In genomic region chr17:19743101-19744100, GRCh38 we compare ENCODE assay signal across 26 cellular contexts. TPM values are rescaled to one million over a fixed set of nuclear protein-coding genes. Genes with fewer than 3 reads are reported as not detected.
DNase-seq lines count a peak whose midpoint lies in the region; ATAC-seq and TF ChIP-seq lines count a peak whose summit lies in the region.
"Had no signal": no experiment of that assay in that cellular context is flagged by ENCODE, and none has a peak within 500 bp of the region (broad histone marks: within the 10 kb centered on the region; RNA-seq: fewer than 3 reads in every experiment).

No MANE protein-coding gene starts in this region.

- no peaks in the 10 kb centered on the region for H3K27me3 Mint-ChIP-seq in activated T-cell treated with anti-CD3 and anti-CD28 coated beads, Interleukin-2, amount 50 U/mL, for 72 hours (ENCODE audit: low read depth)
- H3K27me3 Mint-ChIP-seq in activated T-helper 1 cell treated with anti-CD3 and anti-CD28 coated beads, Interleukin-12 subunit alpha, Interleukin-12 subunit beta, Interleukin-2, Interleukin-4 antibody, amounts not matched to agents 30 ng/mL and 10 ng/mL and 1 ng/mL, durations not matched to agents 14 hours and 24 hours and 36 hours (ENCODE audit: insufficient read depth) = peaks cover 11% of the 10 kb centered on the region
- peaks cover 0 to 3% (median 0%) of the 10 kb centered on the region in 5 donors for H3K27me3 Mint-ChIP-seq in naive thymus-derived CD4-positive, alpha-beta T cell
- no peaks in the 10 kb centered on the region for H3K27me3 Mint-ChIP-seq in stimulated activated naive CD8-positive, alpha-beta T cell treated with anti-CD3 and anti-CD28 coated beads, Interleukin-15, amount 100 ng/mL, for 72 hours

- H3K9me3 Mint-ChIP-seq in activated T-cell treated with anti-CD3 and anti-CD28 coated beads, Interleukin-2, amount 50 U/mL, for 72 hours = no peaks in the 10 kb centered on the region
- no peaks in the 10 kb centered on the region for H3K9me3 Mint-ChIP-seq in activated T-helper 1 cell treated with anti-CD3 and anti-CD28 coated beads, Interleukin-12 subunit alpha, Interleukin-12 subunit beta, Interleukin-2, Interleukin-4 antibody, amounts not matched to agents 30 ng/mL and 10 ng/mL and 1 ng/mL, durations not matched to agents 14 hours and 24 hours and 36 hours
- H3K9me3 Mint-ChIP-seq in naive thymus-derived CD4-positive, alpha-beta T cell = no peaks in the 10 kb centered on the region
- H3K9me3 Mint-ChIP-seq in stimulated activated naive CD8-positive, alpha-beta T cell treated with anti-CD3 and anti-CD28 coated beads, Interleukin-15, amount 100 ng/mL, for 72 hours = no peaks in the 10 kb centered on the region

- CTCF ChIA-PET in naive thymus-derived CD4-positive, alpha-beta T cell (lab: Charles Lee) = interaction anchor here (0.7 to 2.1 kb wide), 6 partner anchors 10 to 231 kb away, joined by 3 to 6 read pairs (median 4); no protein-coding TSS in a partner anchor

- no peaks in the 10 kb centered on the region for H3K27me3 ChIP-seq in naive thymus-derived CD4-positive, alpha-beta T cell (ENCODE audit: control insufficient read depth in 2 of 2, insufficient read depth in 2 of 2, low read length in 2 of 2)
- H3K27me3 ChIP-seq in uterus = no peaks in the 10 kb centered on the region
- H3K27me3 ChIP-seq: BLaER1 treated with 17β-estradiol and CSF1 and Interleukin-3, amounts not matched to agents 10 nM and 100 nM; esophagus squamous epithelium; gastroesophageal sphincter; MG63 had no signal

- peaks cover 0 to 5% of the 10 kb centered on the region in 2 donors for H3K4me1 ChIP-seq in naive thymus-derived CD4-positive, alpha-beta T cell (ENCODE audit: control insufficient read depth in 2 of 2, insufficient read depth in 2 of 2, low read length in 2 of 2)
- peaks cover 0 to 7% of the 10 kb centered on the region in 2 donors for H3K4me1 ChIP-seq in uterus

- H3K36me3 ChIP-seq in naive thymus-derived CD4-positive, alpha-beta T cell (ENCODE audit: control insufficient read depth in 2 of 3, insufficient read depth in 3 of 3, low read length in 3 of 3) = no peaks in the 10 kb centered on the region
- H3K36me3 ChIP-seq in uterus = no peaks in the 10 kb centered on the region
- H3K36me3 ChIP-seq: BLaER1 treated with 17β-estradiol and CSF1 and Interleukin-3, amounts not matched to agents 10 nM and 100 nM; gastroesophageal sphincter; MG63; spleen had no signal

- POLR2A ChIA-PET in naive thymus-derived CD4-positive, alpha-beta T cell (lab: Charles Lee) = interaction anchor here (0.6 kb wide), 1 partner anchor 376 kb away, joined by 4 read pairs; no protein-coding TSS in a partner anchor

- H3K9me3 ChIP-seq in naive thymus-derived CD4-positive, alpha-beta T cell (ENCODE audit: control insufficient read depth in 2 of 3, low read length in 3 of 3) = no peaks in the 10 kb centered on the region
- H3K9me3 ChIP-seq in uterus = no peaks in the 10 kb centered on the region
- H3K9me3 ChIP-seq: BLaER1 treated with 17β-estradiol and CSF1 and Interleukin-3, amounts not matched to agents 10 nM and 100 nM; esophagus squamous epithelium; gastroesophageal sphincter; MG63; spleen had no signal

- no peak for ATAC-seq in activated T-cell treated with anti-CD3 and anti-CD28 coated beads, Interleukin-2, amount 50 U/mL, for 72 hours (replicated peaks in 1 of 2)
- no peak for ATAC-seq in naive thymus-derived CD4-positive, alpha-beta T cell
- no peak for ATAC-seq in stimulated activated naive CD8-positive, alpha-beta T cell treated with anti-CD3 and anti-CD28 coated beads, Interleukin-15, amount 100 ng/mL, for 72 hours
- ATAC-seq in GM19463 (IDR thresholded peaks at IDR 0.05; ENCODE audit: unreplicated experiment) (no peak), HG02678 (IDR thresholded peaks at IDR 0.05; ENCODE audit: unreplicated experiment) (no peak)

- H3K27ac Mint-ChIP-seq in activated T-cell treated with anti-CD3 and anti-CD28 coated beads, Interleukin-2, amount 50 U/mL, for 72 hours = no peak overlapping the region
- H3K27ac Mint-ChIP-seq in activated T-helper 1 cell treated with anti-CD3 and anti-CD28 coated beads, Interleukin-12 subunit alpha, Interleukin-12 subunit beta, Interleukin-2, Interleukin-4 antibody, amounts not matched to agents 30 ng/mL and 10 ng/mL and 1 ng/mL, durations not matched to agents 14 hours and 24 hours and 36 hours = no peak overlapping the region
- no peak overlapping the region for H3K27ac Mint-ChIP-seq in naive thymus-derived CD4-positive, alpha-beta T cell
- no peak overlapping the region for H3K27ac Mint-ChIP-seq in stimulated activated naive CD8-positive, alpha-beta T cell treated with anti-CD3 and anti-CD28 coated beads, Interleukin-15, amount 100 ng/mL, for 72 hours

- no peak for DNase-seq in activated T-cell treated with anti-CD3 and anti-CD28 coated beads, Interleukin-2, amount 50 U/mL, for 72 hours
- no peak for DNase-seq in activated T-cell treated with anti-CD3 and anti-CD28 coated beads for 4 hours
- DNase-seq in activated T-helper 1 cell treated with anti-CD3 and anti-CD28 coated beads, Interleukin-12 subunit alpha, Interleukin-12 subunit beta, Interleukin-2, Interleukin-4 antibody, amounts not matched to agents 30 ng/mL and 10 ng/mL and 1 ng/mL, durations not matched to agents 14 hours and 24 hours and 36 hours (ENCODE audit: low spot score) = no peak
- DNase-seq in naive thymus-derived CD4-positive, alpha-beta T cell = no peak
- no peak for DNase-seq in stimulated activated naive CD8-positive, alpha-beta T cell treated with anti-CD3 and anti-CD28 coated beads, Interleukin-15, amount 100 ng/mL, for 72 hours
- DNase-seq in uterus = no peak
- DNase-seq: activated CD4-positive, alpha-beta T cell treated with anti-CD3 and anti-CD28 coated beads, Interleukin-2, amount 50 U/mL, for 1 hour; activated CD8-positive, alpha-beta memory T cell treated with anti-CD3 and anti-CD28 coated beads, Interleukin-2, amount 50 U/mL, for 4 hours; effector memory CD4-positive, alpha-beta T cell; esophagus squamous epithelium; kidney; mammary epithelial cell; MG63; NCI-H1436; NCI-H2171 treated with DMSO at 0.1 percent for 48 hours; NCI-H69; Right ventricle myocardium superior; spleen; stimulated activated CD4-positive, alpha-beta T cell treated with anti-CD3 and anti-CD28 coated beads, Interleukin-4, amount 100 ng/mL, for 24 hours had no signal

- no peak overlapping the region for H3K27ac ChIP-seq in naive thymus-derived CD4-positive, alpha-beta T cell (ENCODE audit: low read depth, low read length)
- H3K27ac ChIP-seq in uterus = no peak overlapping the region

- intact Hi-C loops in activated T-helper 1 cell treated with anti-CD3 and anti-CD28 coated beads, Interleukin-12 subunit alpha, Interleukin-12 subunit beta, Interleukin-2, Interleukin-4 antibody, amounts not matched to agents 30 ng/mL and 10 ng/mL and 1 ng/mL, durations not matched to agents 14 hours and 24 hours and 36 hours (cut with micrococcal nuclease) = no loop called here
- intact Hi-C loops in naive thymus-derived CD4-positive, alpha-beta T cell (cut with micrococcal nuclease) = loop anchor here in 1 of 2 donors (2.0 kb wide), 1 partner anchor 23 kb away; no protein-coding TSS in a partner anchor
- intact Hi-C loops in uterus (cut with DNase I; ENCODE audit: low total_unique reads) = no loop called here

- H3K4me3 Mint-ChIP-seq in activated T-cell treated with anti-CD3 and anti-CD28 coated beads, Interleukin-2, amount 50 U/mL, for 72 hours = peak overlapping the region; percentile 17 to 87
- peak overlapping the region; percentile 39 for H3K4me3 Mint-ChIP-seq in activated T-helper 1 cell treated with anti-CD3 and anti-CD28 coated beads, Interleukin-12 subunit alpha, Interleukin-12 subunit beta, Interleukin-2, Interleukin-4 antibody, amounts not matched to agents 30 ng/mL and 10 ng/mL and 1 ng/mL, durations not matched to agents 14 hours and 24 hours and 36 hours
- H3K4me3 Mint-ChIP-seq in naive thymus-derived CD4-positive, alpha-beta T cell = peak overlapping the region in 8 of 10 donors; percentile 32 to 82 (median 58)
- H3K4me3 Mint-ChIP-seq in stimulated activated naive CD8-positive, alpha-beta T cell treated with anti-CD3 and anti-CD28 coated beads, Interleukin-15, amount 100 ng/mL, for 72 hours = peak overlapping the region; percentile 12 to 98

- TF ChIP-seq POLR2A in uterus (IDR thresholded peaks at IDR 0.05) = no peak

- H3K4me1 Mint-ChIP-seq in activated T-cell treated with anti-CD3 and anti-CD28 coated beads, Interleukin-2, amount 50 U/mL, for 72 hours (ENCODE audit: low read depth) = no peaks in the 10 kb centered on the region
- H3K4me1 Mint-ChIP-seq in activated T-helper 1 cell treated with anti-CD3 and anti-CD28 coated beads, Interleukin-12 subunit alpha, Interleukin-12 subunit beta, Interleukin-2, Interleukin-4 antibody, amounts not matched to agents 30 ng/mL and 10 ng/mL and 1 ng/mL, durations not matched to agents 14 hours and 24 hours and 36 hours (ENCODE audit: low read depth) = no peaks in the 10 kb centered on the region
- peaks cover 0 to 10% (median 0%) of the 10 kb centered on the region in 7 donors for H3K4me1 Mint-ChIP-seq in naive thymus-derived CD4-positive, alpha-beta T cell
- peaks cover 13% of the 10 kb centered on the region for H3K4me1 Mint-ChIP-seq in stimulated activated naive CD8-positive, alpha-beta T cell treated with anti-CD3 and anti-CD28 coated beads, Interleukin-15, amount 100 ng/mL, for 72 hours

- no peak for TF ChIP-seq CTCF in uterus (IDR thresholded peaks at IDR 0.05)

- no peaks in the 10 kb centered on the region for H3K36me3 Mint-ChIP-seq in activated T-cell treated with anti-CD3 and anti-CD28 coated beads, Interleukin-2, amount 50 U/mL, for 72 hours (ENCODE audit: insufficient read depth in 2 of 2)
- H3K36me3 Mint-ChIP-seq in activated T-helper 1 cell treated with anti-CD3 and anti-CD28 coated beads, Interleukin-12 subunit alpha, Interleukin-12 subunit beta, Interleukin-2, Interleukin-4 antibody, amounts not matched to agents 30 ng/mL and 10 ng/mL and 1 ng/mL, durations not matched to agents 14 hours and 24 hours and 36 hours (ENCODE audit: low read depth) = no peaks in the 10 kb centered on the region
- H3K36me3 Mint-ChIP-seq in naive thymus-derived CD4-positive, alpha-beta T cell = no peaks in the 10 kb centered on the region

- H3K4me3 ChIP-seq in naive thymus-derived CD4-positive, alpha-beta T cell (ENCODE audit: low read length) = no peak overlapping the region
- H3K4me3 ChIP-seq in uterus = no peak overlapping the region
- H3K4me3 ChIP-seq: MG63 had no signal

RNA-seq across cellular contexts. Expression of gene ALDH3A1, which starts 4.7 kb away (rescaled TPM):
- under 1 TPM in 1 of 2 donors, not detected in 1; 0.34 TPM for total RNA-seq in activated T-cell treated with anti-CD3 and anti-CD28 coated beads, Interleukin-2, amount 50 U/mL, for 72 hours
- not detected in 2 replicates for total RNA-seq in activated T-helper 1 cell treated with anti-CD3 and anti-CD28 coated beads, Interleukin-12 subunit alpha, Interleukin-12 subunit beta, Interleukin-2, Interleukin-4 antibody, amounts not matched to agents 30 ng/mL and 10 ng/mL and 1 ng/mL, durations not matched to agents 14 hours and 24 hours and 36 hours
- total RNA-seq in naive thymus-derived CD4-positive, alpha-beta T cell = under 1 TPM in 1 of 5 experiments, not detected in 4; 0.61 TPM
- not detected for polyA plus RNA-seq in naive thymus-derived CD4-positive, alpha-beta T cell
- total RNA-seq in uterus = 1 to 10 TPM in 2 of 4 donors, under 1 TPM in 1, not detected in 1; 0.51 to 7.1 (median 1.7) TPM
- total RNA-seq: A673 had no signal

RNA-seq across cellular contexts. Expression of gene SLC47A2, which starts 27.0 kb away (rescaled TPM):
- total RNA-seq in activated T-cell treated with anti-CD3 and anti-CD28 coated beads, Interleukin-2, amount 50 U/mL, for 72 hours = not detected
- not detected in 2 replicates for total RNA-seq in activated T-helper 1 cell treated with anti-CD3 and anti-CD28 coated beads, Interleukin-12 subunit alpha, Interleukin-12 subunit beta, Interleukin-2, Interleukin-4 antibody, amounts not matched to agents 30 ng/mL and 10 ng/mL and 1 ng/mL, durations not matched to agents 14 hours and 24 hours and 36 hours
- total RNA-seq in naive thymus-derived CD4-positive, alpha-beta T cell = not detected
- polyA plus RNA-seq in naive thymus-derived CD4-positive, alpha-beta T cell = not detected
- total RNA-seq in uterus = under 1 TPM in 1 of 4 donors, not detected in 3; 0.35 TPM
- total RNA-seq: A673, gastroesophageal sphincter, Right ventricle myocardium superior, spleen, ureter had no signal
- polyA plus RNA-seq: neural cell had no signal
